ENCODE assay signal across 8 cellular contexts in genomic region chr1:32107742-32108661, GRCh38. TPM values are rescaled to one million over a fixed set of nuclear protein-coding genes. Genes with fewer than 3 reads are reported as not detected.
DNase-seq lines count a peak whose midpoint lies in the region; ATAC-seq lines count a peak whose summit lies in the region.

Gene KPNA6, plus strand, starts transcription at chr1:32108056. Its CDS starts 75 bp downstream, at chr1:32108131.

- no peaks in the 10 kb centered on the region for H3K27me3 ChIP-seq in CD4-positive, CD25-positive, alpha-beta regulatory T cell (ENCODE audit: control insufficient read depth, insufficient read depth, low read length)

- no peaks in the 10 kb centered on the region for H3K27me3 Mint-ChIP-seq in CD4-positive, CD25-positive, alpha-beta regulatory T cell
- H3K27me3 Mint-ChIP-seq in effector memory CD8-positive, alpha-beta T cell = no peaks in the 10 kb centered on the region
- H3K27me3 Mint-ChIP-seq in memory B cell = no peaks in the 10 kb centered on the region

- peak within 1 kb of the TSS; percentile 99 for H3K4me3 ChIP-seq in CD4-positive, CD25-positive, alpha-beta regulatory T cell (ENCODE audit: low read depth, low read length)

- peak within 1 kb of the TSS; percentile 98 to 99 (median 98) for H3K27ac Mint-ChIP-seq in CD4-positive, CD25-positive, alpha-beta regulatory T cell
- H3K27ac Mint-ChIP-seq in effector memory CD8-positive, alpha-beta T cell = peak within 1 kb of the TSS; percentile 90 to 98
- H3K27ac Mint-ChIP-seq in memory B cell = peak within 1 kb of the TSS; percentile 95

- H3K4me1 ChIP-seq in CD4-positive, CD25-positive, alpha-beta regulatory T cell (ENCODE audit: control insufficient read depth, insufficient read depth, low read length, poor library complexity, severe bottlenecking) = peaks cover 48% of the 10 kb centered on the region

- H3K36me3 Mint-ChIP-seq in CD4-positive, CD25-positive, alpha-beta regulatory T cell = no peaks in the 10 kb centered on the region
- peaks cover 23% of the 10 kb centered on the region for H3K36me3 Mint-ChIP-seq in effector memory CD8-positive, alpha-beta T cell (ENCODE audit: insufficient read depth)
- H3K36me3 Mint-ChIP-seq in memory B cell = peaks cover 1% of the 10 kb centered on the region

- DNase-seq in CD4-positive, CD25-positive, alpha-beta regulatory T cell = peak; percentile 88 to 97 (median 94)
- DNase-seq in HUDEP-2 (lab: John Stamatoyannopoulos, UW; ENCODE audit: unreplicated experiment in 76 of 76) (peak in 75 of 76 experiments; percentile 31 to 90 (median 80)), NOMO-1 treated with dmso at 0.1 percent for 144 hours (lab: John Stamatoyannopoulos, UW; ENCODE audit: unreplicated experiment) (peak; percentile 89), memory B cell (ENCODE audit: low spot score in 2 of 2) (peak; percentile 86)
- peak; percentile 67 to 76 for DNase-seq in activated CD8-positive, alpha-beta memory T cell treated with anti-CD3 and anti-CD28 coated beads for 4 hours (ENCODE audit: low read depth in 2 of 2)
- peak; percentile 87 to 91 (median 87) for DNase-seq in effector memory CD8-positive, alpha-beta T cell
- DNase-seq in stimulated activated CD8-positive, alpha-beta memory T cell treated with anti-CD3 and anti-CD28 coated beads, Interleukin-12 subunit alpha, Interleukin-12 subunit beta, amount 100 ng/mL, for 1 hour (ENCODE audit: low read depth) = peak; percentile 83

- peak within 1 kb of the TSS; percentile 90 for H3K27ac ChIP-seq in CD4-positive, CD25-positive, alpha-beta regulatory T cell (ENCODE audit: insufficient read depth, low read length, poor library complexity, severe bottlenecking)

- peaks cover 27 to 63% (median 45%) of the 10 kb centered on the region in 4 donors for H3K4me1 Mint-ChIP-seq in CD4-positive, CD25-positive, alpha-beta regulatory T cell
- H3K4me1 Mint-ChIP-seq in effector memory CD8-positive, alpha-beta T cell (ENCODE audit: low read depth in 2 of 2) = peaks cover 33 to 37% of the 10 kb centered on the region in 2 donors
- peaks cover 27% of the 10 kb centered on the region for H3K4me1 Mint-ChIP-seq in memory B cell

- no peaks in the 10 kb centered on the region for H3K9me3 Mint-ChIP-seq in CD4-positive, CD25-positive, alpha-beta regulatory T cell
- H3K9me3 Mint-ChIP-seq in effector memory CD8-positive, alpha-beta T cell = no peaks in the 10 kb centered on the region
- no peaks in the 10 kb centered on the region for H3K9me3 Mint-ChIP-seq in memory B cell

- no peaks in the 10 kb centered on the region for H3K36me3 ChIP-seq in CD4-positive, CD25-positive, alpha-beta regulatory T cell (ENCODE audit: control insufficient read depth, insufficient read depth, low read length)

- H3K9me3 ChIP-seq in CD4-positive, CD25-positive, alpha-beta regulatory T cell (ENCODE audit: control insufficient read depth in 2 of 2, low read length in 2 of 2) = no peaks in the 10 kb centered on the region

- peak within 1 kb of the TSS; percentile 97 to 100 (median 98) for H3K4me3 Mint-ChIP-seq in CD4-positive, CD25-positive, alpha-beta regulatory T cell
- peak within 1 kb of the TSS; percentile 96 to 98 for H3K4me3 Mint-ChIP-seq in effector memory CD8-positive, alpha-beta T cell
- peak within 1 kb of the TSS; percentile 100 for H3K4me3 Mint-ChIP-seq in memory B cell

- ATAC-seq in CD4-positive, CD25-positive, alpha-beta regulatory T cell (ENCODE audit: low read depth in 2 of 2) = peak; percentile 85 to 86
- ATAC-seq in GM19452 (IDR thresholded peaks at IDR 0.05; ENCODE audit: unreplicated experiment) (peak; percentile 63), memory B cell (ENCODE audit: low read depth) (peak; percentile 77)
- ATAC-seq in effector memory CD8-positive, alpha-beta T cell (replicated peaks) = peak; percentile 84

RNA-seq across cellular contexts. Expression of gene KPNA6, which starts in this region (rescaled TPM):
- total RNA-seq in CD4-positive, CD25-positive, alpha-beta regulatory T cell = 56.1 TPM
- 10 to 100 TPM; 22.7 to 29.3 (median 26.4) TPM for polyA plus RNA-seq in CD4-positive, CD25-positive, alpha-beta regulatory T cell

Comparison
In these comparisons a context has a peak if more than half of its experiments do, and no peak if none do; other contexts are left out.
1. Peak in every context shown above with its lines: DNase-seq, ATAC-seq, H3K4me3 ChIP-seq and H3K27ac ChIP-seq.